23 cellular contexts compared by ENCODE assay signal in genomic region chr15:62792960-62793758, GRCh38.
DNase-seq lines count a peak whose midpoint lies in the region; ATAC-seq, FAIRE-seq and TF ChIP-seq lines count a peak whose summit lies in the region.
"Had no signal": no experiment of that assay in that cellular context is flagged by ENCODE, and none has a peak within 500 bp of the region (broad histone marks: within the 10 kb centered on the region; RNA-seq: fewer than 3 reads in every experiment).

No MANE protein-coding gene starts in this region.

- H4K91ac ChIP-seq in neuronal stem cell (ENCODE audit: low read depth, low read length, poor library complexity), result no peak overlapping the region

- no peaks in the 10 kb centered on the region for H3K9me3 ChIP-seq in neuronal stem cell (replicated peaks in 1 of 2; ENCODE audit: control insufficient read depth in 2 of 2, insufficient read depth in 1 of 2, low read depth in 1 of 2, low read length in 2 of 2)
- H3K9me3 ChIP-seq: Peyer's patch, right atrium auricular region, stomach, upper lobe of left lung had no signal

- H2AK5ac ChIP-seq in neuronal stem cell (ENCODE audit: low read depth, low read length), result peak overlapping the region; percentile 48

- H3K4me3 ChIP-seq in bronchial epithelial cell (ENCODE audit: low read depth, low read length), result no peak overlapping the region
- no peak overlapping the region for H3K4me3 ChIP-seq in neuronal stem cell (ENCODE audit: low read length in 2 of 2)
- H3K4me3 ChIP-seq: cardiac muscle cell, Peyer's patch, right atrium auricular region, stomach, upper lobe of left lung had no signal

- H3K36me3 ChIP-seq in bronchial epithelial cell (ENCODE audit: control insufficient read depth, insufficient read depth, low read length), result no peaks in the 10 kb centered on the region
- H3K36me3 ChIP-seq in neuronal stem cell (replicated peaks in 1 of 2; ENCODE audit: control insufficient read depth in 2 of 2, insufficient read depth in 2 of 2, low read length in 2 of 2), result no peaks in the 10 kb centered on the region
- H3K36me3 ChIP-seq: cardiac muscle cell had no signal

- WGBS in neuronal stem cell (ENCODE audit: extremely low coverage in 2 of 2, insufficient read length in 2 of 2, insufficient replicate concordance in 1 of 2), 2 donors, result no CpG with 5 or more reads among the region's 6 CpGs

- no peak overlapping the region for H3K27ac ChIP-seq in neuronal stem cell (replicated peaks; ENCODE audit: low read length)
- H3K27ac ChIP-seq: cardiac muscle cell, Peyer's patch, right atrium auricular region, stomach, upper lobe of left lung had no signal

- ATAC-seq in HG03439 (IDR thresholded peaks at IDR 0.05; ENCODE audit: unreplicated experiment), result no peak
- ATAC-seq in HG02623 (IDR thresholded peaks at IDR 0.05; ENCODE audit: unreplicated experiment), result no peak
- ATAC-seq in GM21528 (IDR thresholded peaks at IDR 0.05; ENCODE audit: low FRiP score, unreplicated experiment), result no peak
- ATAC-seq in HG02885 (IDR thresholded peaks at IDR 0.05; ENCODE audit: poor library complexity, unreplicated experiment), result no peak
- ATAC-seq: left colon had no signal

- DNase-seq in Daoy (ENCODE audit: low read depth), result peak; percentile 39
- DNase-seq in RPMI7951 (ENCODE audit: low read depth), result peak; percentile 18
- no peak for DNase-seq in bronchial epithelial cell (ENCODE audit: low read depth)
- no peak for DNase-seq in neuronal stem cell (ENCODE audit: low spot score)
- DNase-seq: activated CD4-positive, CD25-positive, alpha-beta regulatory T cell treated with anti-CD3 and anti-CD28 coated beads, Interleukin-2, amount 50 U/mL, for 72 hours; activated T-cell treated with anti-CD3 and anti-CD28 coated beads, Interleukin-2, amount 50 U/mL, for 1 hour; Kasumi-1; left colon; naive B cell; NCI-H1092; NCI-H1930; NCI-H446 treated with DMSO at 0.1 percent for 48 hours; Peyer's patch; stimulated activated CD4-positive, alpha-beta T cell treated with anti-CD3 and anti-CD28 coated beads, Interleukin-12 subunit alpha, Interleukin-12 subunit beta, amount 100 ng/mL, for 4 hours; stomach had no signal

- H4K8ac ChIP-seq in neuronal stem cell (ENCODE audit: low read depth, low read length), result no peak overlapping the region

- H3K4me2 ChIP-seq in neuronal stem cell (ENCODE audit: insufficient read depth, low read length, poor library complexity, severe bottlenecking), result no peak overlapping the region

- H2BK120ac ChIP-seq in neuronal stem cell (ENCODE audit: low read depth, low read length), result no peak overlapping the region

- H2BK5ac ChIP-seq in neuronal stem cell (ENCODE audit: low read length), result no peak overlapping the region

- no peak overlapping the region for H2AFZ ChIP-seq in neuronal stem cell (ENCODE audit: low read length)

- H3K14ac ChIP-seq in neuronal stem cell (ENCODE audit: low read length), result no peak overlapping the region

- no peak overlapping the region for H2BK15ac ChIP-seq in neuronal stem cell (ENCODE audit: low read length)

- peak; percentile 32 for FAIRE-seq in bronchial epithelial cell (lab: Jason Lieb, UNC)
- FAIRE-seq: D721Med had no signal

- H3K4ac ChIP-seq in neuronal stem cell (ENCODE audit: low read length), result no peak overlapping the region

- H3K23ac ChIP-seq in neuronal stem cell (ENCODE audit: low read depth, low read length, poor library complexity), result no peak overlapping the region

- H2BK12ac ChIP-seq in neuronal stem cell (ENCODE audit: low read length), result no peak overlapping the region

- no peaks in the 10 kb centered on the region for H3K79me1 ChIP-seq in neuronal stem cell (ENCODE audit: low read depth, low read length)

- H3K27me3 ChIP-seq in bronchial epithelial cell (ENCODE audit: control insufficient read depth, insufficient read depth, low read length), result no peaks in the 10 kb centered on the region
- H3K27me3 ChIP-seq in neuronal stem cell (ENCODE audit: control insufficient read depth in 3 of 3, insufficient read depth in 3 of 3, low read depth in 1 of 3, low read length in 3 of 3), result no peaks in the 10 kb centered on the region
- H3K27me3 ChIP-seq: cardiac muscle cell, Peyer's patch, right atrium auricular region, stomach, upper lobe of left lung had no signal

- H3K18ac ChIP-seq in neuronal stem cell (ENCODE audit: low read length), result peak overlapping the region; percentile 16

- peaks cover 0 to 24% of the 10 kb centered on the region in 2 donors for H3K4me1 ChIP-seq in neuronal stem cell (ENCODE audit: control insufficient read depth in 2 of 2, insufficient read depth in 1 of 2, low read depth in 1 of 2, low read length in 2 of 2)
- H3K4me1 ChIP-seq: Peyer's patch, stomach, upper lobe of left lung had no signal

- H3K9ac ChIP-seq in neuronal stem cell (ENCODE audit: low read depth, low read length, poor library complexity), result no peak overlapping the region

- TF ChIP-seq CTCF in bronchial epithelial cell (IDR thresholded peaks at IDR 0.05; ENCODE audit: insufficient read depth, low read length, severe bottlenecking), result no peak

Comparison
In these comparisons a context has a peak if more than half of its experiments do, and no peak if none do; other contexts are left out.
1. DNase-seq: peak in Daoy (single experiment) and RPMI7951 (single experiment); none in bronchial epithelial cell (single experiment) and neuronal stem cell (single experiment).